ENCODE assay signal across 14 cellular contexts in the genomic region with DNA sequence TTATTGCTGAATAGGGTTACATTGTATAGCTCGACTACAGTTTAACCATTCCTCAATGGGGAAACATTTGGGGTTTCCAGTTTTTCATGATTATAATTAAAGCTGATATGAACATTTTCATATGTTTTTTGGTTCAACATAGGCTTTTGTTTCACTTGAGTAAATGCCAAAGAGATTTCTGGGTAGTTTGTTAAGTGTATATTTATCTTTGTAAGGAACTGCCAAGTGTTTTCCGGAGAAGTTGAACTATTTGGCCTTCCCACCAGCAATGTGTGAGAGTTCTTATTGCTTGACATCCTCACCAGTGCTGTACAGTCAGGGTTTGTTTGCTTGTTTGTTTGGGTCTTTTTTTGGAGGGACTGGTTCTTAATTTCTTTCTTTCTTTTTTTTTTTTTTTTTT.
DNase-seq lines count a peak whose midpoint lies in the region.
"Had no signal": no experiment of that assay in that cellular context is flagged by ENCODE, and none has a peak within 500 bp of the region (broad histone marks: within the 10 kb centered on the region; RNA-seq: fewer than 3 reads in every experiment).

No MANE protein-coding gene starts in this region.

- peaks cover 26% of the 10 kb centered on the region for H3K4me1 ChIP-seq in GM23248 (ENCODE audit: insufficient read depth)
- H3K4me1 ChIP-seq: foreskin keratinocyte had no signal

- H3K9me3 ChIP-seq in GM23248 (ENCODE audit: low read depth), result no peaks in the 10 kb centered on the region

- 79 to 80% methylated on average over 2 of the region's 2 CpGs for WGBS in GM23248 (ENCODE audit: low coverage in 1 of 2, low lambda C conversion rate in 2 of 2, missing lambda C conversion rate in 2 of 2), 2 experiments

- H3K9ac ChIP-seq in GM23248, result no peak overlapping the region

- in situ Hi-C loops in GM23248 (cut with MboI), result no loop called here

- no peaks in the 10 kb centered on the region for H3K36me3 ChIP-seq in GM23248 (ENCODE audit: low read depth)

- H4K20me1 ChIP-seq in GM23248 (ENCODE audit: insufficient read depth), result no peaks in the 10 kb centered on the region

- H3K27me3 ChIP-seq in GM23248 (replicated peaks; ENCODE audit: insufficient read depth), result no peaks in the 10 kb centered on the region

- H3K9me2 ChIP-seq in GM23248 (ENCODE audit: insufficient read depth), result no peaks in the 10 kb centered on the region

- H3K4me2 ChIP-seq in GM23248 (ENCODE audit: unreplicated experiment), result peak overlapping the region; percentile 54

- peak overlapping the region; percentile 41 for H3K27ac ChIP-seq in GM23248
- H3K27ac ChIP-seq: foreskin keratinocyte, HL-60 had no signal

- no peaks in the 10 kb centered on the region for H3K79me2 ChIP-seq in GM23248 (ENCODE audit: insufficient read depth)

- peak overlapping the region; percentile 44 for H2AFZ ChIP-seq in GM23248

- peak; percentile 8 for DNase-seq in GM23248
- peak; percentile 57 for DNase-seq in amniotic epithelial cell (ENCODE audit: low read depth)
- DNase-seq in iris pigment epithelial cell (ENCODE audit: low read depth), result peak; percentile 84
- DNase-seq in smooth muscle cell of the brain vasculature (ENCODE audit: low read depth, low spot score), result peak; percentile 49
- DNase-seq in 8988T, result no peak
- no peak for DNase-seq in C1 segment of cervical spinal cord (lab: John Stamatoyannopoulos, UW)
- DNase-seq in pons (ENCODE audit: low spot score), result no peak
- DNase-seq in AG08396 (ENCODE audit: low spot score), result no peak
- DNase-seq: activated CD4-positive, alpha-beta T cell treated with anti-CD3 and anti-CD28 coated beads, Interleukin-2, amount 10 ng/mL, durations not matched to agents 7 days and 5 days; NCI-H82; stimulated activated CD4-positive, alpha-beta T cell treated with anti-CD3 and anti-CD28 coated beads, Interleukin-2, amount 100 ng/mL, for 24 hours; T-helper 9 cell had no signal

- no peak overlapping the region for H3K4me3 ChIP-seq in GM23248

- H3F3A ChIP-seq in GM23248 (ENCODE audit: insufficient read depth), result peaks cover 15% of the 10 kb centered on the region

Comparison
In these comparisons a context has a peak if more than half of its experiments do, and no peak if none do; other contexts are left out.
1. DNase-seq: peak in GM23248 (single experiment), amniotic epithelial cell (single experiment), iris pigment epithelial cell (single experiment) and smooth muscle cell of the brain vasculature (single experiment); none in 8988T (single experiment), C1 segment of cervical spinal cord (0 of 14), pons (single experiment) and AG08396 (single experiment).